In genomic region chr12:123431951-123432886, GRCh38 we compare ENCODE assay signal across 1 cellular context.
TF ChIP-seq lines count a peak whose summit lies in the region.

No MANE protein-coding gene starts in this region.

TF ChIP-seq in HepG2, 621 proteins besides CTCF, POLR2A, EP300 and RAD21:
- TF ChIP-seq ZNF770 (CRISPR knock-in tag; IDR thresholded peaks at IDR 0.05), result peak; percentile 67
- no peak for TF ChIP-seq ZSCAN30 (CRISPR knock-in tag; IDR thresholded peaks at IDR 0.05)
TF ChIP-seq in HepG2: peak in this region for 1.
